ENCODE assay signal across 30 cellular contexts in the genomic region with DNA sequence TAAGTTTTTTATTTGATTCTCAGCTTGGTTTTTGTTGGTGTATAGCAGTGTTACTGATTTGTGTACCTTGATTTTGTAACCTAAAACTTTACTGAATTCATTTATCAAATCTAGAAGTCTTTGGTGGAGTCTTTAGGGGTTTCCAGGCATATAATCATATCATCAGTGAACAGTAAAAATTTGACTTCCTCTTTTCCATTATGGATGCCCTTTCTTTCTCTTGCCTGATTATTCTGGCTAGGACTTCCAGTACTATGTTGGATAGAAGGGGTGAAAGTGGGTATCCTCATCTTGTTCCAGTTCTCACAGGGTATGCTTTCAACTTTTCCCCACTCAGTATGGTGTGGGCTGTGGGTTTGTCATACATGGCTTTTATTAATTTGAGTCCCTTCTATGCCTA. TPM values are rescaled to one million over a fixed set of nuclear protein-coding genes. Genes with fewer than 3 reads are reported as not detected.
"Had no signal": no experiment of that assay in that cellular context is flagged by ENCODE, and none has a peak within 500 bp of the region (broad histone marks: within the 10 kb centered on the region; RNA-seq: fewer than 3 reads in every experiment).

No MANE protein-coding gene starts in this region.

- H3K4me2 ChIP-seq: neural progenitor cell, smooth muscle cell had no signal

- H3K9ac ChIP-seq: neural progenitor cell, parathyroid adenoma had no signal

- H3K4me1 ChIP-seq: neural progenitor cell, parathyroid adenoma, psoas muscle, spleen, suprapubic skin, testis, tibial artery, upper lobe of right lung, uterus had no signal

- H3K36me3 ChIP-seq: neural progenitor cell, ovary, suprapubic skin, transverse colon, upper lobe of right lung, uterus had no signal

- H3K9me3 ChIP-seq: testis, uterus had no signal

- H3K27me3 ChIP-seq: neural progenitor cell, ovary, spleen, suprapubic skin, testis, tibial artery, transverse colon, upper lobe of right lung, uterus had no signal

- H2AFZ ChIP-seq: neural progenitor cell, parathyroid adenoma had no signal

- H3K27ac ChIP-seq: neural progenitor cell, ovary, parathyroid adenoma, psoas muscle, skin epidermis, spleen, suprapubic skin, testis, tibial artery, transverse colon, upper lobe of right lung, uterus had no signal

- H3K79me2 ChIP-seq: parathyroid adenoma had no signal

- ATAC-seq: natural killer cell; psoas muscle; right cardiac atrium; sciatic nerve; stimulated activated memory B cell treated with anti-CD40 and anti-IgM and Interleukin-4, amounts not matched to agents 10 μg/mL and 1 μg/mL and 100 μg/mL, for 72 hours; stimulated activated naive CD8-positive, alpha-beta T cell treated with anti-CD3 and anti-CD28 coated beads, Interleukin-15, amount 100 ng/mL, for 72 hours; stimulated activated naive CD8-positive, alpha-beta T cell treated with anti-CD3 and anti-CD28 coated beads, Interleukin-15, Interleukin-2, amounts not matched to agents 100 U/mL and 50 U/mL, for 24 hours; upper lobe of right lung had no signal

- H3K4me3 ChIP-seq: neural progenitor cell, ovary, psoas muscle, skin epidermis, smooth muscle cell, spleen, suprapubic skin, testis, tibial artery, transverse colon, upper lobe of right lung, uterus had no signal

- DNase-seq: natural killer cell; occipital lobe; ovary; posterior cingulate gyrus; psoas muscle; right cardiac atrium; spleen; stimulated activated CD4-positive, alpha-beta T cell treated with anti-CD3 and anti-CD28 coated beads, Interleukin-12 subunit alpha, Interleukin-12 subunit beta, amount 100 ng/mL, for 4 hours; stimulated activated CD4-positive, alpha-beta T cell treated with anti-CD3 and anti-CD28 coated beads, Interleukin-1b, Interleukin-23, amount 100 ng/mL, for 48 hours; stimulated activated CD4-positive, alpha-beta T cell treated with anti-CD3 and anti-CD28 coated beads, Interleukin-4, amount 100 ng/mL, for 1 hour; stimulated activated CD4-positive, alpha-beta T cell treated with anti-CD3 and anti-CD28 coated beads, Interleukin-4, amount 100 ng/mL, for 4 hours; stimulated activated CD8-positive, alpha-beta memory T cell treated with anti-CD3 and anti-CD28 coated beads, Interleukin-4, amount 100 ng/mL, for 48 hours; stimulated activated naive CD4-positive, alpha-beta T cell; stimulated activated naive CD8-positive, alpha-beta T cell treated with anti-CD3 and anti-CD28 coated beads, Interleukin-15, amount 100 ng/mL, for 72 hours; stimulated activated naive CD8-positive, alpha-beta T cell treated with anti-CD3 and anti-CD28 coated beads, Interleukin-15, Interleukin-2, amounts not matched to agents 100 U/mL and 50 U/mL, for 24 hours; substantia nigra; testis; tibial artery; transverse colon; upper lobe of right lung; uterus had no signal

RNA-seq across cellular contexts. Expression of a gene that starts 23.6 kb away (rescaled TPM):
- total RNA-seq: natural killer cell, ovary, progenitor cell of endocrine pancreas, psoas muscle, sciatic nerve, uterus had no signal
- polyA plus RNA-seq: neural cell, ovary, right cardiac atrium had no signal
